9 cellular contexts compared by ENCODE assay signal in genomic region chr6:31727034-31727716, GRCh38. TPM values are rescaled to one million over a fixed set of nuclear protein-coding genes. Genes with fewer than 3 reads are reported as not detected.
DNase-seq lines count a peak whose midpoint lies in the region; ATAC-seq and TF ChIP-seq lines count a peak whose summit lies in the region.
"Had no signal": no experiment of that assay in that cellular context is flagged by ENCODE, and none has a peak within 500 bp of the region (broad histone marks: within the 10 kb centered on the region; RNA-seq: fewer than 3 reads in every experiment).

No MANE protein-coding gene starts in this region.

- dilution Hi-C loops in mammary epithelial cell (cut with HindIII; ENCODE audit: low sequenced_read_pairs): no loop called here

- 82% methylated on average over 7 of the region's 7 CpGs for WGBS in mammary epithelial cell (ENCODE audit: low coverage, missing lambda C conversion rate)

- peaks cover 6% of the 10 kb centered on the region for H3K79me2 ChIP-seq in mammary epithelial cell (ENCODE audit: insufficient read depth, low read length)

- H4K20me1 ChIP-seq in BLaER1 (peaks cover 68% of the 10 kb centered on the region), mammary epithelial cell (ENCODE audit: insufficient read depth, low read length) (no peaks in the 10 kb centered on the region)

- TF ChIP-seq CTCF in mammary epithelial cell (conservative IDR thresholded peaks at IDR 0.05 in 1 of 2, IDR thresholded peaks at IDR 0.05 in 1 of 2; ENCODE audit: extremely low read depth in 1 of 2, insufficient read depth in 1 of 2, low read depth in 1 of 2, low read length in 2 of 2): no peak

- H3K4me1 ChIP-seq in BLaER1: peaks cover 90% of the 10 kb centered on the region
- peaks cover 16% of the 10 kb centered on the region for H3K4me1 ChIP-seq in mammary epithelial cell (ENCODE audit: insufficient read depth, low read length)

- CTCF ChIA-PET in mammary epithelial cell (lab: Charles Lee; ENCODE audit: low non-redundant PET): no interaction called here

- BruUV-seq in mammary epithelial cell (replicated peaks; lab: Mats Ljungman, UMichigan): no TSS peak

- in situ Hi-C loops in mammary epithelial cell (cut with MboI; ENCODE audit: low sequenced_read_pairs in 2 of 2): no loop called here

- H2AFZ ChIP-seq in mammary epithelial cell (ENCODE audit: low read depth, low read length): no peak overlapping the region

- H3K9ac ChIP-seq in BLaER1 (peak overlapping the region; percentile 68), mammary epithelial cell (ENCODE audit: insufficient read depth, low read length) (no peak overlapping the region)
- H3K9ac ChIP-seq: KMS-11 had no signal

- H3K27ac ChIP-seq in BLaER1 (peak overlapping the region; percentile 88), mammary epithelial cell (ENCODE audit: insufficient read depth, low read depth, low read length) (no peak overlapping the region)
- H3K27ac ChIP-seq: KMS-11 had no signal

- H3K4me2 ChIP-seq in BLaER1 (peak overlapping the region; percentile 99), mammary epithelial cell (ENCODE audit: insufficient read depth, low read depth, low read length) (no peak overlapping the region)
- H3K4me2 ChIP-seq: KMS-11 had no signal

- no peaks in the 10 kb centered on the region for H3K9me3 ChIP-seq in BLaER1
- H3K9me3 ChIP-seq in MG63: no peaks in the 10 kb centered on the region
- no peaks in the 10 kb centered on the region for H3K9me3 ChIP-seq in mammary epithelial cell (replicated peaks; ENCODE audit: insufficient read depth, low read length)

- peak; percentile 71 for DNase-seq in UCSD-AML1 (lab: John Stamatoyannopoulos, UW; ENCODE audit: unreplicated experiment)
- peak; percentile 63 for DNase-seq in medulla oblongata (ENCODE audit: extremely low spot score)
- DNase-seq in GF-D8 (lab: John Stamatoyannopoulos, UW): no peak
- no peak for DNase-seq in MG63
- no peak for DNase-seq in NCI-H524 treated with DMSO at 0.1 percent for 48 hours (lab: John Stamatoyannopoulos, UW)
- no peak for DNase-seq in mammary epithelial cell

- H3K4me3 ChIP-seq in BLaER1 (peak overlapping the region; percentile 11; the same call in 1 of the 2 replicates), MG63 (no peak overlapping the region), mammary epithelial cell (replicated peaks in 1 of 3; ENCODE audit: insufficient read depth in 1 of 3, low read depth in 2 of 3, low read length in 3 of 3) (no peak overlapping the region)

- peak; percentile 44 for ATAC-seq in GM19467 (IDR thresholded peaks at IDR 0.05; ENCODE audit: unreplicated experiment)

- intact Hi-C loops in mammary epithelial cell (cut with micrococcal nuclease): no loop called here

- H3K36me3 ChIP-seq in BLaER1 (peaks cover 54% of the 10 kb centered on the region), MG63 (peaks cover 16% of the 10 kb centered on the region), mammary epithelial cell (ENCODE audit: insufficient read depth, low read length) (peaks cover 12% of the 10 kb centered on the region)

- H3K27me3 ChIP-seq in BLaER1: no peaks in the 10 kb centered on the region
- no peaks in the 10 kb centered on the region for H3K27me3 ChIP-seq in MG63
- no peaks in the 10 kb centered on the region for H3K27me3 ChIP-seq in mammary epithelial cell (ENCODE audit: insufficient read depth, low read length)

RNA-seq across cellular contexts. Expression of gene DDAH2, which starts 1.9 kb away (rescaled TPM):
- 24.6 and 31.9 TPM in 2 replicates for total RNA-seq in MG63 (2014; rRNA removed; shearing (Covaris generic); ENCODE audit: low replicate concordance)
- total RNA-seq in mammary epithelial cell: 10 to 100 TPM in 1 of 2 donors, 1 to 10 TPM in 1; 7.7 to 27.7 TPM
- polyA plus RNA-seq in mammary epithelial cell: 6.7 TPM
- 5.6 TPM for polyA minus RNA-seq in mammary epithelial cell

RNA-seq across cellular contexts. Expression of gene MPIG6B, which starts 4.0 kb away (rescaled TPM):
- total RNA-seq in MG63 (2014; rRNA removed; shearing (Covaris generic); ENCODE audit: low replicate concordance): not detected in 2 replicates
- total RNA-seq in mammary epithelial cell: not detected
- polyA plus RNA-seq in mammary epithelial cell: 0.09 TPM
- polyA minus RNA-seq in mammary epithelial cell: not detected

RNA-seq across cellular contexts. Expression of gene LY6G6C, which starts 5.6 kb away (rescaled TPM):
- total RNA-seq in MG63 (2014; rRNA removed; shearing (Covaris generic); ENCODE audit: low replicate concordance): not detected in 2 replicates
- under 1 TPM in 1 of 2 donors, not detected in 1; 0.45 TPM for total RNA-seq in mammary epithelial cell
- polyA plus RNA-seq in mammary epithelial cell: 0.56 TPM
- not detected for polyA minus RNA-seq in mammary epithelial cell

RNA-seq across cellular contexts. Expression of gene CLIC1, which starts 9.2 kb away (rescaled TPM):
- total RNA-seq in MG63 (2014; rRNA removed; shearing (Covaris generic); ENCODE audit: low replicate concordance): 571 and 764 TPM in 2 replicates
- 100 to 1,000 TPM; 343 to 506 TPM for total RNA-seq in mammary epithelial cell
- polyA plus RNA-seq in mammary epithelial cell: 872 TPM
- polyA minus RNA-seq in mammary epithelial cell: 679 TPM

RNA-seq across cellular contexts. Expression of gene LY6G6D, which starts 12.0 kb away (rescaled TPM):
- not detected in 2 replicates for total RNA-seq in MG63 (2014; rRNA removed; shearing (Covaris generic); ENCODE audit: low replicate concordance)
- total RNA-seq in mammary epithelial cell: not detected
- polyA plus RNA-seq in mammary epithelial cell: not detected
- not detected for polyA minus RNA-seq in mammary epithelial cell

Comparison
In these comparisons a context has a peak if more than half of its experiments do, and no peak if none do; other contexts are left out.
1. DNase-seq: peak in UCSD-AML1 (single experiment) and medulla oblongata (single experiment); none in GF-D8 (single experiment), MG63 (single experiment), NCI-H524 treated with DMSO at 0.1 percent for 48 hours (single experiment) and mammary epithelial cell (single experiment).